ENCODE assay signal across 8 cellular contexts in genomic region chr10:23095404-23095965, GRCh38. TPM values are rescaled to one million over a fixed set of nuclear protein-coding genes. Genes with fewer than 3 reads are reported as not detected.
DNase-seq lines count a peak whose midpoint lies in the region; ATAC-seq and TF ChIP-seq lines count a peak whose summit lies in the region.

MSRB2 (plus strand) TSS chr10:23095579; CDS start chr10:23095609, 30 bp downstream.

- H3K27me3 ChIP-seq in HL-60 (ENCODE audit: insufficient read depth, poor library complexity, severe bottlenecking) (no peaks in the 10 kb centered on the region), OCI-LY1 (ENCODE audit: insufficient read depth, low read length) (no peaks in the 10 kb centered on the region)

- 0 out of 2 replicates have a peak within 1 kb of the TSS, but pooled peaks have one; percentile 60 for H2AFZ ChIP-seq in OCI-LY1 (ENCODE audit: low read length)

- H3K79me2 ChIP-seq in OCI-LY1 (ENCODE audit: insufficient read depth, low read length): no peaks in the 10 kb centered on the region

- no peaks in the 10 kb centered on the region; the same call in 1 of the 2 replicates for H3K36me3 ChIP-seq in OCI-LY1 (ENCODE audit: insufficient read depth, low read length)

- peaks cover 12% of the 10 kb centered on the region for H3K4me1 ChIP-seq in OCI-LY1 (ENCODE audit: insufficient read depth, low read length, severe bottlenecking)

- peaks cover 6% of the 10 kb centered on the region; the same call in 1 of the 2 replicates for H3F3A ChIP-seq in OCI-LY1 (ENCODE audit: insufficient read depth, low read length)

- DNase-seq in COLO668 (lab: John Stamatoyannopoulos, UW; ENCODE audit: unreplicated experiment): peak; percentile 91
- DNase-seq in HL-60 (ENCODE audit: low read depth in 1 of 2, low spot score in 1 of 2): peak; percentile 52 to 72
- peak; percentile 61 for DNase-seq in activated T-cell treated with anti-CD3 and anti-CD28 coated beads for 4 hours
- no peak for DNase-seq in epithelial cell of proximal tubule (ENCODE audit: low read depth)
- peak; percentile 94 for DNase-seq in mucosa of gallbladder (ENCODE audit: low spot score)
- DNase-seq in stimulated activated CD8-positive, alpha-beta memory T cell treated with anti-CD3 and anti-CD28 coated beads, Interleukin-4, amount 100 ng/mL, for 24 hours (ENCODE audit: low read depth): peak; percentile 56

- H3K4me3 ChIP-seq in HL-60 (replicated peaks; ENCODE audit: insufficient read depth, low read length) (peak within 1 kb of the TSS; percentile 46), OCI-LY1 (ENCODE audit: low read depth, low read length, poor library complexity, severe bottlenecking) (peak within 1 kb of the TSS; percentile 87), epithelial cell of proximal tubule (ENCODE audit: low read depth, low read length) (peak within 1 kb of the TSS; percentile 72)

- TF ChIP-seq CTCF in HL-60 (IDR thresholded peaks at IDR 0.05; ENCODE audit: insufficient read depth, low read length): no peak
- TF ChIP-seq CTCF in OCI-LY1 (IDR thresholded peaks at IDR 0.05; ENCODE audit: low read length): no peak
- no peak for TF ChIP-seq CTCF in epithelial cell of proximal tubule (conservative IDR thresholded peaks at IDR 0.05; ENCODE audit: low read depth, low read length)

- peak; percentile 83 for ATAC-seq in GM19455 (IDR thresholded peaks at IDR 0.05; ENCODE audit: unreplicated experiment)

- peak within 1 kb of the TSS; percentile 92 for H3K4me2 ChIP-seq in OCI-LY1 (ENCODE audit: low read length)

- H3K9me3 ChIP-seq in OCI-LY1 (ENCODE audit: low read length): no peaks in the 10 kb centered on the region

- H3K27ac ChIP-seq in HL-60 (replicated peaks) (peak within 1 kb of the TSS; percentile 59), OCI-LY1 (ENCODE audit: low read depth, low read length, poor library complexity, severe bottlenecking) (no peak within 1 kb of the TSS)

- no peaks in the 10 kb centered on the region for H3K9me2 ChIP-seq in OCI-LY1 (ENCODE audit: low read depth, low read length)

- H4K20me1 ChIP-seq in OCI-LY1 (ENCODE audit: insufficient read depth, low read length): no peaks in the 10 kb centered on the region

- peak within 1 kb of the TSS; percentile 91 for H3K9ac ChIP-seq in OCI-LY1 (ENCODE audit: low read length)

RNA-seq across cellular contexts. Expression of gene MSRB2, which starts in this region (rescaled TPM):
- total RNA-seq in epithelial cell of proximal tubule (13.5 and 20.6 TPM in 2 replicates), mucosa of gallbladder (45.5 TPM)
